ENCODE assay signal across 15 cellular contexts in genomic region chrX:95071621-95072020, GRCh38.
DNase-seq lines count a peak whose midpoint lies in the region; ATAC-seq and TF ChIP-seq lines count a peak whose summit lies in the region.
"Had no signal": no experiment of that assay in that cellular context is flagged by ENCODE, and none has a peak within 500 bp of the region (broad histone marks: within the 10 kb centered on the region; RNA-seq: fewer than 3 reads in every experiment).

No MANE protein-coding gene starts in this region.

- TF ChIP-seq CTCF in WTC11 (IDR thresholded peaks at IDR 0.05) (no peak), left lung (IDR thresholded peaks at IDR 0.05) (no peak)

- H3K9ac ChIP-seq in HUES6 (ENCODE audit: low read length): peak overlapping the region; percentile 7

- H3K4me3 ChIP-seq in HUES6 (ENCODE audit: low read depth, low read length) (no peak overlapping the region), left lung (no peak overlapping the region)

- H3K4me1 ChIP-seq in HUES6 (ENCODE audit: control insufficient read depth, insufficient read depth, low read length) (peaks cover 18% of the 10 kb centered on the region), left lung (no peaks in the 10 kb centered on the region)

- ATAC-seq in WTC11 (peak; percentile 41; the same call in 1 of the 2 replicates), left lung (no peak), HG03469 (IDR thresholded peaks at IDR 0.05; ENCODE audit: unreplicated experiment) (no peak)

- peak; percentile 55 for DNase-seq in EL
- no peak for DNase-seq in WTC11 (ENCODE audit: low spot score)
- peak; percentile 8 for DNase-seq in iris pigment epithelial cell (ENCODE audit: low read depth)
- DNase-seq in left lung: no peak
- DNase-seq in stimulated activated CD4-positive, alpha-beta T cell treated with anti-CD3 and anti-CD28 coated beads, Interleukin-4, amount 100 ng/mL, for 24 hours: no peak
- DNase-seq in germinal center (ENCODE audit: low spot score): no peak
- DNase-seq: DMS 273 treated with DMSO at 0.1 percent for 48 hours, GOT3, NCI-H1436, NCI-H2029, NCI-H524 had no signal

- H3K4me3 Mint-ChIP-seq in WTC11: no peak overlapping the region
- H3K4me3 Mint-ChIP-seq: IgD-negative memory B cell had no signal

- H3K27me3 ChIP-seq in HUES6 (ENCODE audit: control insufficient read depth, insufficient read depth, low read length) (no peaks in the 10 kb centered on the region), left lung (peaks cover 0 to 5% of the 10 kb centered on the region in 2 donors)

- H3K27ac ChIP-seq in HUES6 (ENCODE audit: low read depth, low read length) (no peak overlapping the region), left lung (no peak overlapping the region)
- H3K27ac ChIP-seq: C4-2B had no signal

- no peaks in the 10 kb centered on the region for H3K27me3 Mint-ChIP-seq in WTC11 (ENCODE audit: low read depth)
- H3K27me3 Mint-ChIP-seq: IgD-negative memory B cell had no signal

- H3K9me3 Mint-ChIP-seq in WTC11: peaks cover 11% of the 10 kb centered on the region
- H3K9me3 Mint-ChIP-seq: IgD-negative memory B cell had no signal

- CTCF ChIA-PET in WTC11 (lab: Charles Lee): no interaction called here

- POLR2A ChIA-PET in WTC11 (lab: Charles Lee): no interaction called here

- H3K9me3 ChIP-seq in HUES6 (ENCODE audit: control insufficient read depth, insufficient read depth, low read depth, low read length) (no peaks in the 10 kb centered on the region), left lung (no peaks in the 10 kb centered on the region)

- peaks cover 35% of the 10 kb centered on the region for H3K4me1 Mint-ChIP-seq in WTC11
- H3K4me1 Mint-ChIP-seq: IgD-negative memory B cell had no signal

- H3K27ac Mint-ChIP-seq in WTC11: no peak overlapping the region
- H3K27ac Mint-ChIP-seq: IgD-negative memory B cell had no signal

- H3K36me3 ChIP-seq in HUES6 (ENCODE audit: control insufficient read depth, insufficient read depth, low read length) (0 out of 2 replicates have a peak, but pooled peaks cover 2% of the 10 kb centered on the region), left lung (no peaks in the 10 kb centered on the region)

- H3K36me3 Mint-ChIP-seq in WTC11: peaks cover 4% of the 10 kb centered on the region; the same call in 1 of the 2 replicates
- H3K36me3 Mint-ChIP-seq: IgD-negative memory B cell had no signal

- intact Hi-C loops in left lung (cut with DNase I): no loop called here

TF ChIP-seq in WTC11, 78 proteins besides CTCF, POLR2A, EP300 and RAD21:
- TF ChIP-seq USF1 (CRISPR knock-in tag; IDR thresholded peaks at IDR 0.05) (no peak), CDX4 (CRISPR knock-in tag; IDR thresholded peaks at IDR 0.05; ENCODE audit: borderline replicate concordance) (no peak)

Comparison
In these comparisons a context has a peak if more than half of its experiments do, and no peak if none do; other contexts are left out.
1. DNase-seq: peak in EL (single experiment) and iris pigment epithelial cell (single experiment); none in WTC11 (single experiment), left lung (0 of 2), stimulated activated CD4-positive, alpha-beta T cell treated with anti-CD3 and anti-CD28 coated beads, Interleukin-4, amount 100 ng/mL, for 24 hours (single experiment) and germinal center (single experiment).